ENCODE assay signal across 10 cellular contexts in the genomic region with DNA sequence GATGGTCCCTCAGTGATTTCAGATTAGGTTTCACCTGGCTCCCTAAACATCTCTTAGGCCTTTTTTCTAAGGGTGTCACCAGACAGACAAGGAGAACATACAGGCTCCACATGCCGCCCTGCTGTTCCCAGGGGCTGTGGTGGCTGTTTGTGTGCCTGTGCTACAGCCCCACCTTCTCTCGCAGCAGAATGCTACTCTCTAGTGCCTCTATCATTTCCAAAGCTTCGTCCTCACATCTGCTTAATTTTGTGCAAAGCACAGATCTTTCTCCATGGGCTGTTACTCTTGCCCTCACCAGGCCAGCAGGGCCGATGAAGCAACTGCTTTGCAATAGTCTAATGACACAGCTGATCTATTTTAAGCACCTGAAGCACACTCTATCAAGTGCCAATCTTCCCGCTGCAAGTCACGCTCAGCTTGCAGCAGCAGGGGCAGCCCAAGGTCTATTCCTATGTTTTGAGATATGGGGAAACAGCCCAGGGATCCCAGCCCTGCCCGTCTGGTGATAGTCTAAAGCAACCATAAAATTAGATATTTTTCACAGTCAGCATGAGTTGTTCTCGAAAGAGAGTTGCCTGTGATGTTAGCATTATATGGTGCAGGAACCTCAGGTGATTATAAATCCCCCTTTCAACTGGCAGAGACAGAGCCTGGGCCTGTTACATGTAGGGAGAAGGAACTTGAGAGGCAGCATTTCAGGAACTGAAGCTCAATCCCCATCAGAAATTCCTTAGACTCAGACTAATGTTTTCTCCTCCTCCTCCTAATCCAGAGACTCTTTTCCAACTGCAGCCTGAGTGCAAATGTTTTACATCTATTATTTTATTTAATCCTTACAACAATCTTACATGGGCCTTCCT. TPM values are rescaled to one million over a fixed set of nuclear protein-coding genes. Genes with fewer than 3 reads are reported as not detected.
A peak's percentile ranks its signal among the peaks of the same experiment; 100 is the strongest.
DNase-seq lines count a peak whose midpoint lies in the region; ATAC-seq and TF ChIP-seq lines count a peak whose summit lies in the region.
"Had no signal": no experiment of that assay in that cellular context is flagged by ENCODE, and none has a peak within 500 bp of the region (broad histone marks: within the 10 kb centered on the region; RNA-seq: fewer than 3 reads in every experiment).

No MANE protein-coding gene starts in this region.

- no peak overlapping the region for H3K4me3 Mint-ChIP-seq in activated naive CD8-positive, alpha-beta T cell treated with anti-CD3 and anti-CD28 coated beads, Interleukin-2, amount 50 U/mL, for 24 hours
- H3K4me3 Mint-ChIP-seq: natural killer cell treated with Interleukin-12 subunit alpha and Interleukin-12 subunit beta and Interleukin-15 and Interleukin-18, amount 100 ng/mL, for 72 hours; T-cell had no signal

- no peaks in the 10 kb centered on the region for H3K27me3 ChIP-seq in esophagus muscularis mucosa

- no peak overlapping the region for H3K4me3 ChIP-seq in esophagus muscularis mucosa

- no peak for TF ChIP-seq POLR2A in esophagus muscularis mucosa (IDR thresholded peaks at IDR 0.05; ENCODE audit: low read depth)

- H3K9me3 ChIP-seq in esophagus muscularis mucosa = no peaks in the 10 kb centered on the region

- peaks cover 3% of the 10 kb centered on the region for H3K4me1 Mint-ChIP-seq in activated naive CD8-positive, alpha-beta T cell treated with anti-CD3 and anti-CD28 coated beads, Interleukin-2, amount 50 U/mL, for 24 hours
- H3K4me1 Mint-ChIP-seq: T-cell had no signal

- no peak for TF ChIP-seq EP300 in esophagus muscularis mucosa (IDR thresholded peaks at IDR 0.05)

- TF ChIP-seq CTCF in esophagus muscularis mucosa (IDR thresholded peaks at IDR 0.05) = no peak

- H3K4me1 ChIP-seq in esophagus muscularis mucosa = peaks cover 60 to 81% (median 67%) of the 10 kb centered on the region in 4 donors

- no peaks in the 10 kb centered on the region for H3K9me3 Mint-ChIP-seq in activated naive CD8-positive, alpha-beta T cell treated with anti-CD3 and anti-CD28 coated beads, Interleukin-2, amount 50 U/mL, for 24 hours
- H3K9me3 Mint-ChIP-seq: natural killer cell treated with Interleukin-12 subunit alpha and Interleukin-12 subunit beta and Interleukin-15 and Interleukin-18, amount 100 ng/mL, for 72 hours; T-cell had no signal

- intact Hi-C loops in esophagus muscularis mucosa (cut with DNase I) = no loop called here

- WGBS in esophagus muscularis mucosa = 72% methylated on average over 8 of the region's 8 CpGs

- H3K27me3 Mint-ChIP-seq in activated naive CD8-positive, alpha-beta T cell treated with anti-CD3 and anti-CD28 coated beads, Interleukin-2, amount 50 U/mL, for 24 hours = peaks cover 3% of the 10 kb centered on the region

- H3K36me3 ChIP-seq in esophagus muscularis mucosa = no peaks in the 10 kb centered on the region

- DNase-seq in GM03348 (ENCODE audit: low spot score) (peak; percentile 55), NCI-H774 (lab: John Stamatoyannopoulos, UW) (peak; percentile 28), esophagus muscularis mucosa (ENCODE audit: extremely low spot score) (no peak), pons (ENCODE audit: low spot score) (peak; percentile 24), NCI-H146 (lab: John Stamatoyannopoulos, UW) (no peak)
- no peak for DNase-seq in stimulated activated CD4-positive, alpha-beta T cell treated with anti-CD3 and anti-CD28 coated beads, Interleukin-4, amount 100 ng/mL, for 24 hours
- DNase-seq in activated naive CD8-positive, alpha-beta T cell treated with anti-CD3 and anti-CD28 coated beads, Interleukin-2, amount 50 U/mL, for 24 hours = no peak
- DNase-seq: T-cell had no signal

- H3K27ac Mint-ChIP-seq in activated naive CD8-positive, alpha-beta T cell treated with anti-CD3 and anti-CD28 coated beads, Interleukin-2, amount 50 U/mL, for 24 hours = no peak overlapping the region
- H3K27ac Mint-ChIP-seq: natural killer cell treated with Interleukin-12 subunit alpha and Interleukin-12 subunit beta and Interleukin-15 and Interleukin-18, amount 100 ng/mL, for 72 hours; T-cell had no signal

- H3K36me3 Mint-ChIP-seq in activated naive CD8-positive, alpha-beta T cell treated with anti-CD3 and anti-CD28 coated beads, Interleukin-2, amount 50 U/mL, for 24 hours (ENCODE audit: low read depth) = no peaks in the 10 kb centered on the region
- H3K36me3 Mint-ChIP-seq: natural killer cell treated with Interleukin-12 subunit alpha and Interleukin-12 subunit beta and Interleukin-15 and Interleukin-18, amount 100 ng/mL, for 72 hours; T-cell had no signal

- H3K27ac ChIP-seq in esophagus muscularis mucosa (replicated peaks in 1 of 4) = peak overlapping the region; percentile 40 to 70 (median 54)

- no peak for ATAC-seq in GM21447 (IDR thresholded peaks at IDR 0.05; ENCODE audit: unreplicated experiment)
- ATAC-seq in activated naive CD8-positive, alpha-beta T cell treated with anti-CD3 and anti-CD28 coated beads, Interleukin-2, amount 50 U/mL, for 24 hours = no peak
- ATAC-seq: natural killer cell treated with Interleukin-12 subunit alpha and Interleukin-12 subunit beta and Interleukin-15 and Interleukin-18, amount 100 ng/mL, for 72 hours; T-cell had no signal

RNA-seq across cellular contexts. Expression of gene ABLIM3, which starts 12.7 kb away (rescaled TPM):
- 10 to 100 TPM; 40.9 to 64.5 (median 45.8) TPM for total RNA-seq in esophagus muscularis mucosa
- total RNA-seq: natural killer cell treated with Interleukin-12 subunit alpha and Interleukin-12 subunit beta and Interleukin-15 and Interleukin-18, amount 100 ng/mL, for 72 hours had no signal

Comparison
In these comparisons a context has a peak if more than half of its experiments do, and no peak if none do; other contexts are left out.
1. DNase-seq: peak in GM03348 (single experiment), NCI-H774 (single experiment) and pons (single experiment); none in esophagus muscularis mucosa (single experiment), stimulated activated CD4-positive, alpha-beta T cell treated with anti-CD3 and anti-CD28 coated beads, Interleukin-4, amount 100 ng/mL, for 24 hours (single experiment), activated naive CD8-positive, alpha-beta T cell treated with anti-CD3 and anti-CD28 coated beads, Interleukin-2, amount 50 U/mL, for 24 hours (single experiment) and NCI-H146 (single experiment).